ENCODE assay signal across 15 cellular contexts in the genomic region with DNA sequence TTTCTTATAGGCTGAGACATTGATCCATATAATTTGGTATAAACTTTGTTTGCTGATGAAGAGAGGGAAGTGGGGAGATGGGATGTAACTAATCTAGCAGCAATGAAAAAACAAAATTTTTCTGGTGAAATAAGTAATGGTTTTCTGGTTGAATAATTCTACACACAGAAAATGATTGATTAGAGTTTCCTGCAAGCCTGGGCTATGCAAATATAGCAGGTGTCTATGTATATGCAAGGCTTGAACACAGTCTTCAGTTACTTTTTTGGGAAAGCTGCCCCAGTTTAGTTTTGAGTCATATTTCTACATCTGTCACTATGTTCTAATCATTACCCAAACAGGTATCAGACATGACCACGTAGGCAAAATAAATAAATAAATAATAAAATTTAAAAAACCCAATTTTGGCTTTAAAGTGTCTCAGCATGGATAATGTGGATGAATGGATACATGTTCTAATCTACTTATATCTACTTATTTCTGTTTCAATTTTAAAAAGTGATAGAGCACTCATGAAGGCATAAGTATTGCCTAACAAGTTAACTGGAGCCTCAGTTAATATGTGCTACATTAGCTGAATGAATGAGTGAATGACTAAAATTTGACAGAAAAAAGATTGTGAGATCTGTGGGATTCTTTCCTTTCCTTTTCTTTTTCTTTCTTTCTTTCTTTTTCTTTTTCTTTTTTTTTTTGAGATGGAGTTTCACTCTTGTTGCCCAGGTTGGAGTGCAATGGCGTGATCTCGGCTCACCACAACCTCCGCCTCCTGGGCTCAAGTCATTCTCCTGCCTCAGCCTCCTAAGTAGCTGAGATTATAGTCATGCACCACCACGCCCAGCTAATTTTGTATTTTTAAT. TPM values are rescaled to one million over a fixed set of nuclear protein-coding genes. Genes with fewer than 3 reads are reported as not detected.
DNase-seq lines count a peak whose midpoint lies in the region; ATAC-seq and TF ChIP-seq lines count a peak whose summit lies in the region.
"Had no signal": no experiment of that assay in that cellular context is flagged by ENCODE, and none has a peak within 500 bp of the region (broad histone marks: within the 10 kb centered on the region; RNA-seq: fewer than 3 reads in every experiment).

No MANE protein-coding gene starts in this region.

- H3K36me3 Mint-ChIP-seq in stimulated activated naive B cell treated with anti-CD40 and anti-IgM and Interleukin-4, amounts not matched to agents 10 μg/mL and 1 μg/mL and 100 μg/mL, for 72 hours, result peaks cover 11 to 27% of the 10 kb centered on the region in 2 donors
- peaks cover 5% of the 10 kb centered on the region for H3K36me3 Mint-ChIP-seq in CD4-positive, alpha-beta T cell (ENCODE audit: low read depth)

- no peak overlapping the region for H3K27ac ChIP-seq in CD4-positive, alpha-beta T cell (ENCODE audit: low read depth, low read length)
- H3K27ac ChIP-seq: 22Rv1, right lobe of liver had no signal

- ATAC-seq in GM21737 (IDR thresholded peaks at IDR 0.05; ENCODE audit: unreplicated experiment) (peak; percentile 93), HG03159 (IDR thresholded peaks at IDR 0.05; ENCODE audit: unreplicated experiment) (peak; percentile 95)
- peak; percentile 97 to 99 for ATAC-seq in stimulated activated naive B cell treated with anti-CD40 and anti-IgM and Interleukin-4, amounts not matched to agents 10 μg/mL and 1 μg/mL and 100 μg/mL, for 72 hours (replicated peaks)
- ATAC-seq in CD4-positive, alpha-beta T cell (ENCODE audit: poor library complexity), result no peak
- ATAC-seq: HCT116, right lobe of liver, T-cell had no signal

- intact Hi-C loops in CD4-positive, alpha-beta T cell (cut with DNase I, micrococcal nuclease), result no loop called here

- H3K9me3 Mint-ChIP-seq in stimulated activated naive B cell treated with anti-CD40 and anti-IgM and Interleukin-4, amounts not matched to agents 10 μg/mL and 1 μg/mL and 100 μg/mL, for 72 hours, result peaks cover 28 to 33% of the 10 kb centered on the region in 2 donors
- H3K9me3 Mint-ChIP-seq in CD4-positive, alpha-beta T cell, result peaks cover 25% of the 10 kb centered on the region

- H3K9me3 ChIP-seq in CD4-positive, alpha-beta T cell (ENCODE audit: control insufficient read depth, low read length), result peaks cover 18% of the 10 kb centered on the region
- H3K9me3 ChIP-seq: right lobe of liver had no signal

- H3K27me3 Mint-ChIP-seq in stimulated activated naive B cell treated with anti-CD40 and anti-IgM and Interleukin-4, amounts not matched to agents 10 μg/mL and 1 μg/mL and 100 μg/mL, for 72 hours, result no peaks in the 10 kb centered on the region
- no peaks in the 10 kb centered on the region for H3K27me3 Mint-ChIP-seq in CD4-positive, alpha-beta T cell

- no peaks in the 10 kb centered on the region for H3K27me3 ChIP-seq in CD4-positive, alpha-beta T cell (ENCODE audit: control insufficient read depth, insufficient read depth, low read length)
- H3K27me3 ChIP-seq: right lobe of liver had no signal

- H3K4me1 Mint-ChIP-seq in stimulated activated naive B cell treated with anti-CD40 and anti-IgM and Interleukin-4, amounts not matched to agents 10 μg/mL and 1 μg/mL and 100 μg/mL, for 72 hours, result peaks cover 10 to 18% of the 10 kb centered on the region in 2 donors
- no peaks in the 10 kb centered on the region for H3K4me1 Mint-ChIP-seq in CD4-positive, alpha-beta T cell (ENCODE audit: low read depth)
- H3K4me1 Mint-ChIP-seq: T-cell had no signal

- TF ChIP-seq CTCF in CD4-positive, alpha-beta T cell (IDR thresholded peaks at IDR 0.05), result no peak

- CTCF ChIA-PET in CD4-positive, alpha-beta T cell (lab: Charles Lee), result no interaction called here

- DNase-seq in NCI-H146 (lab: John Stamatoyannopoulos, UW), result peak; percentile 11
- DNase-seq in NCI-H146 treated with DMSO at 0.1 percent for 48 hours (lab: John Stamatoyannopoulos, UW; ENCODE audit: unreplicated experiment), result no peak
- DNase-seq in stimulated activated naive B cell treated with anti-CD40 and anti-IgM and Interleukin-4, amounts not matched to agents 10 μg/mL and 1 μg/mL and 100 μg/mL, for 72 hours, result no peak
- DNase-seq in epidermal melanocyte (ENCODE audit: insufficient read length, low spot score), result no peak
- DNase-seq in cerebellar cortex (ENCODE audit: low spot score), result no peak
- DNase-seq in CD4-positive, alpha-beta T cell, result no peak
- DNase-seq: DMS53; effector memory CD4-positive, alpha-beta T cell; NCI-H748 treated with DMSO at 0.1 percent for 48 hours; right lobe of liver; T-cell had no signal

- H3K27ac Mint-ChIP-seq in stimulated activated naive B cell treated with anti-CD40 and anti-IgM and Interleukin-4, amounts not matched to agents 10 μg/mL and 1 μg/mL and 100 μg/mL, for 72 hours, result peak overlapping the region; percentile 90
- H3K27ac Mint-ChIP-seq in CD4-positive, alpha-beta T cell, result no peak overlapping the region
- H3K27ac Mint-ChIP-seq: T-cell had no signal

- peak overlapping the region; percentile 7 to 19 for H3K4me3 Mint-ChIP-seq in stimulated activated naive B cell treated with anti-CD40 and anti-IgM and Interleukin-4, amounts not matched to agents 10 μg/mL and 1 μg/mL and 100 μg/mL, for 72 hours
- H3K4me3 Mint-ChIP-seq in CD4-positive, alpha-beta T cell, result no peak overlapping the region
- H3K4me3 Mint-ChIP-seq: T-cell had no signal

- POLR2A ChIA-PET in CD4-positive, alpha-beta T cell (lab: Charles Lee), result no interaction called here

RNA-seq across cellular contexts. Expression of a gene that starts 37.2 kb away (rescaled TPM):
- total RNA-seq in CD4-positive, alpha-beta T cell, result 1 to 10 TPM; 7.2 to 9.2 TPM
